Comparison of ENCODE assay signal across 25 cellular contexts in genomic region chr19:17409990-17410389, GRCh38. TPM values are rescaled to one million over a fixed set of nuclear protein-coding genes. Genes with fewer than 3 reads are reported as not detected.
"Had no signal": no experiment of that assay in that cellular context is flagged by ENCODE, and none has a peak within 500 bp of the region (broad histone marks: within the 10 kb centered on the region; RNA-seq: fewer than 3 reads in every experiment).

No MANE protein-coding gene starts in this region.

- H3K4me3 Mint-ChIP-seq: activated naive CD8-positive, alpha-beta T cell treated with anti-CD3 and anti-CD28 coated beads, Interleukin-2, amount 10 ng/mL, durations not matched to agents 7 days and 5 days; activated T-cell treated with anti-CD3 and anti-CD28 coated beads, Interleukin-2, amount 50 U/mL, for 4 hours; mesothelial cell of epicardium; natural killer cell had no signal

- H3K27ac Mint-ChIP-seq: activated naive CD8-positive, alpha-beta T cell treated with anti-CD3 and anti-CD28 coated beads, Interleukin-2, amount 10 ng/mL, durations not matched to agents 7 days and 5 days; activated T-helper 2 cell treated with anti-CD3 and anti-CD28 coated beads, Interferon-gamma antibody, Interleukin-2, Interleukin-4, amounts not matched to agents 10 μg/mL and 5 μg/mL and 100 μg/mL, durations not matched to agents 14 hours and 24 hours and 36 hours; mesothelial cell of epicardium; natural killer cell had no signal

- H3K9me3 ChIP-seq: body of pancreas, left ventricle myocardium inferior, prostate gland, thyroid gland, upper lobe of right lung had no signal

- H3K27ac ChIP-seq: body of pancreas, epithelial cell of prostate, left ventricle myocardium inferior, prostate gland, thyroid gland, upper lobe of right lung had no signal

- H3K9me3 Mint-ChIP-seq: activated naive CD8-positive, alpha-beta T cell treated with anti-CD3 and anti-CD28 coated beads, Interleukin-2, amount 10 ng/mL, durations not matched to agents 7 days and 5 days; activated T-cell treated with anti-CD3 and anti-CD28 coated beads, Interleukin-2, amount 50 U/mL, for 4 hours; activated T-helper 2 cell treated with anti-CD3 and anti-CD28 coated beads, Interferon-gamma antibody, Interleukin-2, Interleukin-4, amounts not matched to agents 10 μg/mL and 5 μg/mL and 100 μg/mL, durations not matched to agents 14 hours and 24 hours and 36 hours; mesothelial cell of epicardium; natural killer cell had no signal

- H3K27me3 Mint-ChIP-seq: activated naive CD8-positive, alpha-beta T cell treated with anti-CD3 and anti-CD28 coated beads, Interleukin-2, amount 10 ng/mL, durations not matched to agents 7 days and 5 days had no signal

- H3K36me3 ChIP-seq: prostate gland, thyroid gland had no signal

- DNase-seq: activated CD8-positive, alpha-beta memory T cell treated with anti-CD3 and anti-CD28 coated beads, Interleukin-2, amount 50 U/mL, for 48 hours; activated naive CD4-positive, alpha-beta T cell treated with Interleukin-2 at 50 U/mL for 16 hours; activated naive CD8-positive, alpha-beta T cell treated with anti-CD3 and anti-CD28 coated beads, Interleukin-2, amount 10 ng/mL, durations not matched to agents 7 days and 5 days; activated T-cell treated with anti-CD3 and anti-CD28 coated beads, Interleukin-2, amount 50 U/mL, for 4 hours; anterior cingulate cortex; body of pancreas; hippocampal formation; left ventricle myocardium inferior; natural killer cell; stimulated activated CD4-positive, alpha-beta T cell treated with anti-CD3 and anti-CD28 coated beads, Interleukin-4, amount 100 ng/mL, for 24 hours; stimulated activated naive CD8-positive, alpha-beta T cell treated with anti-CD3 and anti-CD28 coated beads, Interleukin-15, Interleukin-2, amounts not matched to agents 100 U/mL and 50 U/mL, for 24 hours; T-helper 9 cell; thyroid gland; upper lobe of right lung had no signal

- H3K27me3 ChIP-seq: body of pancreas, thyroid gland, upper lobe of right lung had no signal

- H3K4me3 ChIP-seq: body of pancreas, left ventricle myocardium inferior, prostate gland, thyroid gland, upper lobe of right lung had no signal

- H3K4me1 ChIP-seq: body of pancreas, prostate gland had no signal

- ATAC-seq: activated T-cell treated with anti-CD3 and anti-CD28 coated beads, Interleukin-2, amount 50 U/mL, for 4 hours; body of pancreas; natural killer cell; stimulated activated naive CD8-positive, alpha-beta T cell treated with anti-CD3 and anti-CD28 coated beads, Interleukin-15, Interleukin-2, amounts not matched to agents 100 U/mL and 50 U/mL, for 24 hours; upper lobe of right lung had no signal

- H3K36me3 Mint-ChIP-seq: mesothelial cell of epicardium, natural killer cell had no signal

RNA-seq across cellular contexts. Expression of gene BST2, which starts 4.6 kb away (rescaled TPM):
- total RNA-seq: chondrocyte had no signal

RNA-seq across cellular contexts. Expression of gene CCDC194, which starts 16.0 kb away (rescaled TPM):
- total RNA-seq: body of pancreas, chondrocyte, fibroblast of lung, frontal cortex, left ventricle myocardium inferior, lung microvascular endothelial cell, osteocyte, prostate gland, subcutaneous adipose tissue, thyroid gland had no signal

RNA-seq across cellular contexts. Expression of gene PLVAP, which starts 32.8 kb away (rescaled TPM):
- total RNA-seq: activated T-helper 2 cell treated with anti-CD3 and anti-CD28 coated beads, Interferon-gamma antibody, Interleukin-2, Interleukin-4, amounts not matched to agents 10 μg/mL and 5 μg/mL and 100 μg/mL, durations not matched to agents 14 hours and 24 hours and 36 hours; fibroblast of lung; osteocyte had no signal

RNA-seq across cellular contexts. Expression of gene TMEM221, which starts 38.5 kb away (rescaled TPM):
- total RNA-seq: activated naive CD8-positive, alpha-beta T cell treated with anti-CD3 and anti-CD28 coated beads, Interleukin-2, amount 10 ng/mL, durations not matched to agents 7 days and 5 days; activated T-cell treated with anti-CD3 and anti-CD28 coated beads, Interleukin-2, amount 50 U/mL, for 4 hours; activated T-helper 2 cell treated with anti-CD3 and anti-CD28 coated beads, Interferon-gamma antibody, Interleukin-2, Interleukin-4, amounts not matched to agents 10 μg/mL and 5 μg/mL and 100 μg/mL, durations not matched to agents 14 hours and 24 hours and 36 hours; cardiac septum; lung microvascular endothelial cell; natural killer cell; upper lobe of right lung had no signal
